9 cellular contexts compared by ENCODE assay signal in the genomic region with DNA sequence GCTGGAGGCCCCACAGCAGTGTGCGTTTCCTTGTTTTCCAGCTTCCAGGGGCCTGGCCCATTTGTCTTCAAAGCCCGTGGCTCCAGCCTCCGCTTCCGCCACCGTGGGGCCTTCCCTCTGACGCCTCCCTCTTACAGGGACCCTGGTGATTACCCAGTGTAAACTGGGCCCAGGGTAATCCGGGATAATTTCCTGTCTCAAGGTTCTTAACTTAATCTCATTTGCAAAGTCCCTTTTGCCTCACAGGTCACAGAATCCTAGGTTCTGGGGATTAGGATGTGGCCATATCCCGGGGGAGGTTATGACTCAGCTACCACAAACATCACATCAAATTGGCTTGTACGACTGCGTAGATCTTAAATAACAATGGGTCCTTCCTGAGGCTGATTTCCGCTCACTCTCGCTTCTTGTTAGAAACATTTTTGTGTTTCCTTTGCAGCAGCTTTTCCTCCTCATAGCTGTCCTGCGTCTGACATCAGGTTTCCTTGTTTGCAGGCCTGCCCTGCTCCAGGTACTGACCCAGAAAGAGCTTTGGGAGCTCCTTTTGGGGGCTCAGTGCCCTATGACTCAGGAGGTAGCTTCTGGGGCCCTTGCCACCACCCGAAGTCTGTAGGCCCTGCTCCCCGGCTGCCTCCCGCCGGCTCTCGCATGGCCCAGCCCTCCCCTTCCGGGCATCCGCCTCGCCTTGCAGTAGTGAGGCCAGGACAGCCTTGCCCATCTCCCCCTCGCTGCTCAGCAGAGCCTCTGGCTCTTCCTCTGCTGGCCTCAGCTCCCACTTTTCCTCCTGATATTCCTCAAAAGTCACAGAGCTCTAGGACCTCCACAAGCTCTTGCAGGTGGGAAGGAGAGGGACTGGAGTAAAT.
DNase-seq lines count a peak whose midpoint lies in the region; ATAC-seq, FAIRE-seq and TF ChIP-seq lines count a peak whose summit lies in the region.
"Had no signal": no experiment of that assay in that cellular context is flagged by ENCODE, and none has a peak within 500 bp of the region (broad histone marks: within the 10 kb centered on the region; RNA-seq: fewer than 3 reads in every experiment).

No MANE protein-coding gene starts in this region.

- H3K4me3 ChIP-seq in Panc1 (ENCODE audit: low read depth in 2 of 2, low read length in 2 of 2) = no peak overlapping the region
- peak overlapping the region in 1 of 3 experiments; percentile 6 for H3K4me3 ChIP-seq in endothelial cell of umbilical vein (replicated peaks in 1 of 3; ENCODE audit: insufficient read depth in 1 of 3, low read depth in 1 of 3, low read length in 3 of 3)

- H3K27me3 ChIP-seq in Panc1 (ENCODE audit: control insufficient read depth, insufficient read depth, low read length) (no peaks in the 10 kb centered on the region; the same call in 1 of the 2 replicates), endothelial cell of umbilical vein (ENCODE audit: control insufficient read depth in 2 of 2, insufficient read depth in 2 of 2, low read length in 2 of 2) (no peaks in the 10 kb centered on the region)

- H3K9me3 ChIP-seq in Panc1 (ENCODE audit: control insufficient read depth, insufficient read depth, low read depth, low read length) (no peaks in the 10 kb centered on the region), endothelial cell of umbilical vein (replicated peaks; ENCODE audit: control insufficient read depth, insufficient read depth, low read length) (no peaks in the 10 kb centered on the region)

- BruUV-seq in Panc1 (replicated peaks; lab: Mats Ljungman, UMichigan) (no TSS peak), endothelial cell of umbilical vein (replicated peaks; lab: Mats Ljungman, UMichigan) (TSS peak; percentile 16)

- no peaks in the 10 kb centered on the region for H4K20me1 ChIP-seq in endothelial cell of umbilical vein (replicated peaks; ENCODE audit: control insufficient read depth, extremely low read depth, insufficient read depth, low read length)

- H3K27ac ChIP-seq in Panc1 (ENCODE audit: low read length) (no peak overlapping the region), endothelial cell of umbilical vein (ENCODE audit: insufficient read depth, low read depth, low read length) (peak overlapping the region; percentile 95)

- TF ChIP-seq CTCF in Panc1 (IDR thresholded peaks at IDR 0.05) = no peak
- no peak for TF ChIP-seq CTCF in endothelial cell of umbilical vein (IDR thresholded peaks at IDR 0.05; ENCODE audit: extremely low read depth in 1 of 2, insufficient read depth in 1 of 2, low read depth in 1 of 2, low read length in 2 of 2)

- H3K79me2 ChIP-seq in endothelial cell of umbilical vein (ENCODE audit: control insufficient read depth, insufficient read depth, low read length) = no peaks in the 10 kb centered on the region

- H3K4me1 ChIP-seq in Panc1 (ENCODE audit: control insufficient read depth, insufficient read depth, low read length) (no peaks in the 10 kb centered on the region), endothelial cell of umbilical vein (ENCODE audit: control insufficient read depth, extremely low read depth, insufficient read depth, low read length) (peaks cover 24% of the 10 kb centered on the region)

- H3K9me1 ChIP-seq in endothelial cell of umbilical vein (replicated peaks; ENCODE audit: control insufficient read depth, extremely low read depth, insufficient read depth, low read length) = no peaks in the 10 kb centered on the region

- CTCF ChIA-PET in Panc1 (lab: Charles Lee) (interaction anchor here (0.5 to 1.9 kb wide), 2 partner anchors 20 to 606 kb away, joined by 5 read pairs; no protein-coding TSS in a partner anchor), endothelial cell of umbilical vein (lab: Charles Lee) (interaction anchor here (0.8 to 3.1 kb wide), 12 partner anchors 9 to 665 kb away, joined by 3 to 42 read pairs (median 4); a partner anchor contains a TSS)

- H3K4me2 ChIP-seq in endothelial cell of umbilical vein (ENCODE audit: insufficient read depth, low read length) = peak overlapping the region; percentile 73

- peak; percentile 71 for ATAC-seq in Panc1
- no peak for ATAC-seq in HG03175 (IDR thresholded peaks at IDR 0.05; ENCODE audit: unreplicated experiment)

- dilution Hi-C loops in endothelial cell of umbilical vein (cut with MboI; ENCODE audit: extremely low pct_ligation_motif_present, low sequenced_read_pairs) = no loop called here

- FAIRE-seq in endothelial cell of umbilical vein (lab: Jason Lieb, UNC) = peak; percentile 100

- peak overlapping the region; percentile 81 for H3K9ac ChIP-seq in endothelial cell of umbilical vein (replicated peaks; ENCODE audit: extremely low read depth, insufficient read depth, low read length)

- H2AFZ ChIP-seq in endothelial cell of umbilical vein (ENCODE audit: low read depth, low read length) = peak overlapping the region; percentile 80

- intact Hi-C loops in Panc1 (cut with micrococcal nuclease; ENCODE audit: unreplicated experiment) (no loop called here), endothelial cell of umbilical vein (cut with micrococcal nuclease) (loop anchor here (1.0 to 5.0 kb wide), 9 partner anchors 21 to 702 kb away; a partner anchor contains a TSS)

- DNase-seq in A172 (ENCODE audit: low spot score) = peak; percentile 84
- DNase-seq in Panc1 (ENCODE audit: low read depth, low spot score) = no peak
- DNase-seq in endothelial cell of umbilical vein (ENCODE audit: low read depth, low spot score) = peak; percentile 93
- DNase-seq in mesenteric fat pad (ENCODE audit: low spot score) = peak; percentile 79
- no peak for DNase-seq in GM03348 (ENCODE audit: low spot score)
- DNase-seq in hepatic stellate cell (ENCODE audit: low spot score) = no peak
- no peak for DNase-seq in NCI-H2081 treated with DMSO at 0.1 percent for 48 hours (lab: John Stamatoyannopoulos, UW)
- DNase-seq: activated naive CD4-positive, alpha-beta T cell treated with Interleukin-2 at 50 U/mL for 16 hours had no signal

- POLR2A ChIA-PET in Panc1 (lab: Charles Lee) = no interaction called here
- POLR2A ChIA-PET in endothelial cell of umbilical vein (lab: Charles Lee) = interaction anchor here (1.2 kb wide), 1 partner anchor 83 kb away, joined by 5 read pairs; no protein-coding TSS in a partner anchor

- in situ Hi-C loops in Panc1 (cut with HindIII; ENCODE audit: low pct_unique_long_range_greater_than_20kb, low sequenced_read_pairs) = no loop called here

- H3K36me3 ChIP-seq in Panc1 (ENCODE audit: control insufficient read depth, insufficient read depth, low read length) = no peaks in the 10 kb centered on the region
- no peaks in the 10 kb centered on the region for H3K36me3 ChIP-seq in endothelial cell of umbilical vein (ENCODE audit: control insufficient read depth in 2 of 2, extremely low read depth in 1 of 2, insufficient read depth in 2 of 2, low read length in 2 of 2)

- TF ChIP-seq POLR2A in endothelial cell of umbilical vein (IDR thresholded peaks at IDR 0.05; ENCODE audit: low read depth, low read length) = peak; percentile 58

TF ChIP-seq in endothelial cell of umbilical vein, 7 proteins besides CTCF, POLR2A, EP300 and RAD21:
- no peak for TF ChIP-seq MYC (IDR thresholded peaks at IDR 0.05; ENCODE audit: low read depth, low read length)
- TF ChIP-seq FOS (IDR thresholded peaks at IDR 0.05; ENCODE audit: borderline replicate concordance, insufficient read depth, low read length) = peak; percentile 94
- peak; percentile 91 for TF ChIP-seq JUN (IDR thresholded peaks at IDR 0.05; ENCODE audit: borderline replicate concordance, insufficient read depth, insufficient read length, low read depth)
- peak; percentile 68 for TF ChIP-seq POLR2AphosphoS5 (IDR thresholded peaks at IDR 0.05; ENCODE audit: insufficient read depth, low read depth, low read length)
- peak; percentile 73 for TF ChIP-seq GATA2 (IDR thresholded peaks at IDR 0.05; ENCODE audit: insufficient read depth, insufficient read length, low read depth, low read length)
- TF ChIP-seq, protein P1, sequence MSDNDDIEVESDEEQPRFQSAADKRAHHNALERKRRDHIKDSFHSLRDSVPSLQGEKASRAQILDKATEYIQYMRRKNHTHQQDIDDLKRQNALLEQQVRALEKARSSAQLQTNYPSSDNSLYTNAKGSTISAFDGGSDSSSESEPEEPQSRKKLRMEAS (IDR thresholded peaks at IDR 0.05; ENCODE audit: insufficient read depth, insufficient read length) = no peak
- TF ChIP-seq EZH2 (IDR thresholded peaks at IDR 0.05; ENCODE audit: borderline replicate concordance, low read depth, low read length, severe bottlenecking) = no peak

Comparison
In these comparisons a context has a peak if more than half of its experiments do, and no peak if none do; other contexts are left out.
1. DNase-seq: peak in A172 (single experiment), endothelial cell of umbilical vein (single experiment) and mesenteric fat pad (single experiment); none in Panc1 (single experiment), GM03348 (single experiment), hepatic stellate cell (single experiment) and NCI-H2081 treated with DMSO at 0.1 percent for 48 hours (single experiment).